Comparison of ENCODE assay signal across 8 cellular contexts in genomic region chr4:109559983-109560686, GRCh38. TPM values are rescaled to one million over a fixed set of nuclear protein-coding genes. Genes with fewer than 3 reads are reported as not detected.
DNase-seq lines count a peak whose midpoint lies in the region; ATAC-seq, FAIRE-seq and TF ChIP-seq lines count a peak whose summit lies in the region.

MCUB (plus strand) TSS chr4:109560246; CDS start chr4:109560338, 92 bp downstream.

- DNase-seq in D721Med (ENCODE audit: insufficient read length, low spot score) (peak; percentile 68), HUDEP-2 (lab: John Stamatoyannopoulos, UW; ENCODE audit: unreplicated experiment in 76 of 76) (peak in 75 of 76 experiments; percentile 4 to 91 (median 82)), OCI-M1 (lab: John Stamatoyannopoulos, UW) (peak; percentile 88), esophagus muscularis mucosa (ENCODE audit: extremely low spot score) (peak; percentile 96), myocyte (ENCODE audit: low read depth) (peak; percentile 89)
- peak; percentile 93 for DNase-seq in activated T-cell treated with anti-CD3 and anti-CD28 coated beads, Interleukin-2, amount 50 U/mL, for 1 hour
- peak; percentile 78 to 87 for DNase-seq in stimulated activated CD8-positive, alpha-beta memory T cell treated with anti-CD3 and anti-CD28 coated beads, Interleukin-7, amount 100 ng/mL, for 4 hours (ENCODE audit: low read depth in 2 of 2)

- no peak for TF ChIP-seq POLR2A in esophagus muscularis mucosa (IDR thresholded peaks at IDR 0.05; ENCODE audit: low read depth)

- TF ChIP-seq CTCF in D721Med (IDR thresholded peaks at IDR 0.05; ENCODE audit: insufficient read depth, missing control alignments) (no peak), esophagus muscularis mucosa (IDR thresholded peaks at IDR 0.05) (no peak)

- peak within 1 kb of the TSS; percentile 63 to 86 (median 69) for H3K4me3 ChIP-seq in esophagus muscularis mucosa

- WGBS in esophagus muscularis mucosa = under 1% methylated on average over 50 of the region's 73 CpGs

- H3K36me3 ChIP-seq in esophagus muscularis mucosa = no peaks in the 10 kb centered on the region

- peaks cover 5 to 31% (median 18%) of the 10 kb centered on the region in 4 donors for H3K4me1 ChIP-seq in esophagus muscularis mucosa

- intact Hi-C loops in esophagus muscularis mucosa (cut with DNase I) = loop anchor here (5.0 kb wide), 1 partner anchor 128 kb away; the partner anchor contains the start of gene SEC24B

- ATAC-seq in GM21423 (IDR thresholded peaks at IDR 0.05; ENCODE audit: unreplicated experiment) = peak; percentile 90

- no peak for TF ChIP-seq EP300 in esophagus muscularis mucosa (IDR thresholded peaks at IDR 0.05)

- H3K27ac ChIP-seq in esophagus muscularis mucosa (replicated peaks in 1 of 4) = peak within 1 kb of the TSS; percentile 81 to 86 (median 84)

- no peaks in the 10 kb centered on the region for H3K9me3 ChIP-seq in esophagus muscularis mucosa

- no peaks in the 10 kb centered on the region for H3K27me3 ChIP-seq in esophagus muscularis mucosa

- FAIRE-seq in D721Med (lab: Jason Lieb, UNC) = no peak

RNA-seq across cellular contexts. Expression of gene MCUB, which starts in this region (rescaled TPM):
- total RNA-seq in esophagus muscularis mucosa = 10 to 100 TPM in 3 of 4 donors, 1 to 10 TPM in 1; 7.9 to 25.6 (median 15.1) TPM
- 47.3 and 77.1 TPM in 2 replicates for total RNA-seq in myocyte
- 23.3 TPM for polyA plus RNA-seq in myocyte (2012)

Comparison
In these comparisons a context has a peak if more than half of its experiments do, and no peak if none do; other contexts are left out.
1. Peak in every context shown above with its lines: DNase-seq, ATAC-seq, H3K4me3 ChIP-seq and H3K27ac ChIP-seq.